In the genomic region with DNA sequence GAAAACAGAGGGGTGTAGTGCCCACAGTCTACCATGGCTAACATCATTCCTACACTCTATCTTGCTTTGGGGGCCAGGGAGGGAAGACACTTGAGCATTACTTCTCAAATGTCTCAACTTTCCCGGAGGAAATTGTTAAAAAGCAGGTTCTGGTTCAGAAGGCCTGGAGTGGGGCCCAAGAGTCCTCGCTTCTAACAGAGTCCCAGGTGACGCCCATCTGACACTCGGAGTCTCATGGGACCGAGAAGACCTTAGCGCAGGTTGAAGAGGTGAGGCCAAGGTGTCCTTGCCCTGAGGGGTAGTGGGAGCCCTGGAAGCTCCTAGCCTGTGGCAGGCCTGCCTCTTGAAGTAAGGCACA, we compare ENCODE assay signal across 16 cellular contexts. TPM values are rescaled to one million over a fixed set of nuclear protein-coding genes. Genes with fewer than 3 reads are reported as not detected.
DNase-seq lines count a peak whose midpoint lies in the region; ATAC-seq and TF ChIP-seq lines count a peak whose summit lies in the region.
"Had no signal": no experiment of that assay in that cellular context is flagged by ENCODE, and none has a peak within 500 bp of the region (broad histone marks: within the 10 kb centered on the region; RNA-seq: fewer than 3 reads in every experiment).

No MANE protein-coding gene starts in this region.

- no peaks in the 10 kb centered on the region for H3K79me2 ChIP-seq in H9 (ENCODE audit: insufficient read depth, low read length)

- H3K9me3 ChIP-seq in BLaER1: no peaks in the 10 kb centered on the region
- no peaks in the 10 kb centered on the region for H3K9me3 ChIP-seq in H9 (ENCODE audit: control insufficient read depth, low read depth, low read length)
- no peaks in the 10 kb centered on the region for H3K9me3 ChIP-seq in adipocyte (ENCODE audit: control insufficient read depth, low read length)
- H3K9me3 ChIP-seq in mucosa of stomach (ENCODE audit: control insufficient read depth, low read length): no peaks in the 10 kb centered on the region
- H3K9me3 ChIP-seq: psoas muscle had no signal

- DNase-seq in H9 (no peak), adipocyte (ENCODE audit: low read depth) (no peak), AG08396 (ENCODE audit: low spot score) (no peak), GM10248 (ENCODE audit: extremely low spot score) (no peak)
- no peak for DNase-seq in stimulated activated CD8-positive, alpha-beta memory T cell treated with anti-CD3 and anti-CD28 coated beads, Interleukin-4, amount 100 ng/mL, for 48 hours
- DNase-seq: activated CD4-positive, CD25-positive, alpha-beta regulatory T cell treated with anti-CD3 and anti-CD28 coated beads, Interleukin-2, amount 50 U/mL, for 72 hours; activated T-cell treated with anti-CD3 and anti-CD28 coated beads for 4 hours; hippocampal formation; naive B cell; NCI-H1694; psoas muscle had no signal

- H3K4me3 ChIP-seq in BLaER1 (no peak overlapping the region), adipocyte (ENCODE audit: low read length) (no peak overlapping the region), mucosa of stomach (ENCODE audit: low read length) (no peak overlapping the region)
- H3K4me3 ChIP-seq: psoas muscle had no signal

- CTCF ChIA-PET in GM10248 (lab: Yijun Ruan, JAX): interaction anchor here (0.9 to 1.3 kb wide), 4 partner anchors 9 to 42 kb away, joined by 3 to 4 read pairs (median 3); no protein-coding TSS in a partner anchor

- WGBS in H9 (ENCODE audit: extremely low coverage, insufficient read length, low lambda C conversion rate): no CpG with 5 or more reads among the region's 6 CpGs

- peak overlapping the region in 2 of 3 experiments; percentile 70 to 77; a peak in 5 of 7 replicates for H3K27ac Mint-ChIP-seq in H9
- H3K27ac Mint-ChIP-seq: T-helper 2 cell treated with Interferon-gamma antibody and Interleukin-4, amounts not matched to agents 5 μg/mL and 100 μg/mL, for 36 hours had no signal

- no peak overlapping the region for H2AFZ ChIP-seq in H9 (ENCODE audit: low read length)

- H3K14ac ChIP-seq in H9 (ENCODE audit: insufficient read depth, low read length): no peak overlapping the region

- no peak overlapping the region for H4K91ac ChIP-seq in H9 (ENCODE audit: insufficient read length, low read depth, low read length)

- no peak overlapping the region for H2BK20ac ChIP-seq in H9 (ENCODE audit: low read depth, low read length, poor library complexity, severe bottlenecking)

- peak overlapping the region; percentile 61; the same call in 1 of the 2 replicates for H3K9ac ChIP-seq in BLaER1
- H3K9ac ChIP-seq in H9 (ENCODE audit: extremely low read depth, insufficient read length, low read length): no peak overlapping the region
- H3K9ac ChIP-seq in adipocyte (ENCODE audit: low read length): peak overlapping the region; percentile 29
- peak overlapping the region; percentile 25 for H3K9ac ChIP-seq in mucosa of stomach (ENCODE audit: low read length)

- H3K18ac ChIP-seq in H9 (ENCODE audit: insufficient read length, low read depth, low read length): peak overlapping the region; percentile 3

- no peak overlapping the region for H3T11ph ChIP-seq in H9 (ENCODE audit: low read length)

- peak overlapping the region; percentile 98 for H3K4me2 ChIP-seq in BLaER1
- no peak overlapping the region for H3K4me2 ChIP-seq in H9 (ENCODE audit: insufficient read depth, insufficient read length, low read length)

- peaks cover 100% of the 10 kb centered on the region for H4K20me1 ChIP-seq in BLaER1
- no peaks in the 10 kb centered on the region for H4K20me1 ChIP-seq in H9 (ENCODE audit: control insufficient read depth, insufficient read depth, insufficient read length)

- H3K79me1 ChIP-seq in H9 (ENCODE audit: insufficient read depth, low read depth, low read length, poor library complexity, severe bottlenecking): no peaks in the 10 kb centered on the region

- no peak overlapping the region for H3K4me3 Mint-ChIP-seq in H9
- H3K4me3 Mint-ChIP-seq: central memory CD8-positive, alpha-beta T cell; T-helper 2 cell treated with Interferon-gamma antibody and Interleukin-4, amounts not matched to agents 5 μg/mL and 100 μg/mL, for 36 hours had no signal

- H2BK15ac ChIP-seq in H9 (ENCODE audit: low read depth, low read length): no peak overlapping the region

- no peaks in the 10 kb centered on the region for H3K23me2 ChIP-seq in H9 (ENCODE audit: insufficient read length, low read depth, low read length, poor library complexity, severe bottlenecking)

- H3K27me3 ChIP-seq in BLaER1 (no peaks in the 10 kb centered on the region), H9 (ENCODE audit: insufficient read depth, low read length) (no peaks in the 10 kb centered on the region), adipocyte (replicated peaks; ENCODE audit: control insufficient read depth, insufficient read depth, low read length) (no peaks in the 10 kb centered on the region), mucosa of stomach (ENCODE audit: control insufficient read depth, insufficient read depth, low read length) (no peaks in the 10 kb centered on the region)

- 0 out of 2 replicates have a peak, but pooled peaks cover 1% of the 10 kb centered on the region for H3K27me3 Mint-ChIP-seq in H9 (ENCODE audit: low read depth)
- H3K27me3 Mint-ChIP-seq: central memory CD8-positive, alpha-beta T cell; naive B cell had no signal

- H3K4me1 ChIP-seq in BLaER1 (peaks cover 100% of the 10 kb centered on the region), H9 (ENCODE audit: insufficient read depth, low read length) (peaks cover 14% of the 10 kb centered on the region), adipocyte (ENCODE audit: control insufficient read depth, insufficient read depth, low read length) (peaks cover 5% of the 10 kb centered on the region), mucosa of stomach (ENCODE audit: control insufficient read depth, insufficient read depth, low read length) (peaks cover 57% of the 10 kb centered on the region)
- H3K4me1 ChIP-seq: psoas muscle had no signal

- H3K4me1 Mint-ChIP-seq in H9: peaks cover 46 to 51% of the 10 kb centered on the region in 2 experiments

- no peak overlapping the region for H2AK5ac ChIP-seq in H9 (ENCODE audit: insufficient read length, low read length)

- H2BK120ac ChIP-seq in H9 (ENCODE audit: low read depth, low read length, poor library complexity, severe bottlenecking): no peak overlapping the region

- H3K9me3 Mint-ChIP-seq in H9: no peaks in the 10 kb centered on the region; a peak in 1 of 5 replicates
- H3K9me3 Mint-ChIP-seq: central memory CD8-positive, alpha-beta T cell; T-helper 2 cell treated with Interferon-gamma antibody and Interleukin-4, amounts not matched to agents 5 μg/mL and 100 μg/mL, for 36 hours had no signal

- POLR2A ChIA-PET in GM10248 (lab: Yijun Ruan, JAX): no interaction called here

- no peaks in the 10 kb centered on the region for H3K36me3 Mint-ChIP-seq in H9 (ENCODE audit: insufficient read depth in 1 of 3, low read depth in 3 of 3)

- TF ChIP-seq CTCF in H9 (conservative IDR thresholded peaks at IDR 0.05): no peak
- no peak for TF ChIP-seq CTCF in GM10248 (IDR thresholded peaks at IDR 0.05; ENCODE audit: control extremely low read depth, extremely low read depth, low read depth, missing control alignments)

- no peak overlapping the region for H3K23ac ChIP-seq in H9 (ENCODE audit: insufficient read length, low read depth, low read length)

- H4K8ac ChIP-seq in H9 (replicated peaks; ENCODE audit: insufficient read length, low read depth, low read length): no peak overlapping the region

- H2BK5ac ChIP-seq in H9 (ENCODE audit: insufficient read length, low read length): no peak overlapping the region

- H3K36me3 ChIP-seq in BLaER1 (peaks cover 94% of the 10 kb centered on the region), adipocyte (ENCODE audit: control insufficient read depth, insufficient read depth, low read length, severe bottlenecking) (no peaks in the 10 kb centered on the region), mucosa of stomach (ENCODE audit: control insufficient read depth, insufficient read depth, low read length) (no peaks in the 10 kb centered on the region)

- no peak for ATAC-seq in GM18519 (IDR thresholded peaks at IDR 0.05; ENCODE audit: low FRiP score, unreplicated experiment)

- H2BK12ac ChIP-seq in H9 (ENCODE audit: insufficient read length, low read depth, low read length): no peak overlapping the region

- H3K4ac ChIP-seq in H9 (ENCODE audit: low read depth, low read length): no peak overlapping the region

- H3K27ac ChIP-seq in BLaER1: peak overlapping the region; percentile 76
- H3K27ac ChIP-seq in H9 (ENCODE audit: insufficient read length, low read depth, low read length): no peak overlapping the region
- H3K27ac ChIP-seq: psoas muscle had no signal

- H3K56ac ChIP-seq in H9 (ENCODE audit: insufficient read length, low read depth, low read length): no peak overlapping the region

- no peak overlapping the region for H4K5ac ChIP-seq in H9 (ENCODE audit: insufficient read length, low read depth, low read length)

RNA-seq across cellular contexts. Expression of a gene that starts 40.1 kb away (rescaled TPM):
- total RNA-seq in H9 (2021): 105 and 110 TPM in 2 replicates
